ENCODE assay signal across 16 cellular contexts in genomic region chr5:102216559-102217157, GRCh38.
"Had no signal": no experiment of that assay in that cellular context is flagged by ENCODE, and none has a peak within 500 bp of the region (broad histone marks: within the 10 kb centered on the region; RNA-seq: fewer than 3 reads in every experiment).

No MANE protein-coding gene starts in this region.

- DNase-seq: activated CD4-positive, alpha-beta T cell treated with anti-CD3 and anti-CD28 coated beads, Interleukin-2, amount 50 U/mL, for 1 hour; activated CD8-positive, alpha-beta memory T cell treated with anti-CD3 and anti-CD28 coated beads for 24 hours; activated naive CD8-positive, alpha-beta T cell treated with anti-CD3 and anti-CD28 coated beads, Interleukin-2, amount 10 ng/mL, durations not matched to agents 7 days and 5 days; central memory CD4-positive, alpha-beta T cell; immature natural killer cell; mammary epithelial cell; naive thymus-derived CD4-positive, alpha-beta T cell; ovary; sigmoid colon; spleen; stimulated activated naive CD8-positive, alpha-beta T cell treated with anti-CD3 and anti-CD28 coated beads, Interleukin-15, amount 100 ng/mL, for 72 hours; T-helper 9 cell; upper lobe of left lung had no signal

- H3K9me3 ChIP-seq: ovary had no signal

- H3K4me1 ChIP-seq: esophagus muscularis mucosa, sigmoid colon, spleen, upper lobe of left lung had no signal

- H3K27me3 ChIP-seq: esophagus muscularis mucosa, ovary, sigmoid colon, spleen, upper lobe of left lung had no signal

- H3K4me3 ChIP-seq: coronary artery, esophagus muscularis mucosa, ovary, sigmoid colon, spleen, upper lobe of left lung had no signal

- H3K36me3 ChIP-seq: esophagus muscularis mucosa, ovary, sigmoid colon, spleen, upper lobe of left lung had no signal

- ATAC-seq: activated CD4-positive, CD25-positive, alpha-beta regulatory T cell treated with anti-CD3 and anti-CD28 coated beads, Interleukin-2, amount 50 U/mL, for 24 hours; naive thymus-derived CD4-positive, alpha-beta T cell; stimulated activated naive CD8-positive, alpha-beta T cell treated with anti-CD3 and anti-CD28 coated beads, Interleukin-15, amount 100 ng/mL, for 72 hours had no signal
